10 cellular contexts compared by ENCODE assay signal in genomic region chr12:102197789-102198188, GRCh38. TPM values are rescaled to one million over a fixed set of nuclear protein-coding genes. Genes with fewer than 3 reads are reported as not detected.
DNase-seq lines count a peak whose midpoint lies in the region; ATAC-seq, FAIRE-seq and TF ChIP-seq lines count a peak whose summit lies in the region.
"Had no signal": no experiment of that assay in that cellular context is flagged by ENCODE, and none has a peak within 500 bp of the region (broad histone marks: within the 10 kb centered on the region; RNA-seq: fewer than 3 reads in every experiment).

Gene PMCH (minus strand): TSS chr12:102197833. CDS start chr12:102197770, 63 bp downstream.

- H3K27ac ChIP-seq in K562 (ENCODE audit: extremely low read depth, low read depth, low read length) (no peak within 1 kb of the TSS), right lobe of liver (no peak within 1 kb of the TSS)

- no peak for TF ChIP-seq RAD21 in K562 (CRISPR knock-in tag; conservative IDR thresholded peaks at IDR 0.05 in 1 of 2, IDR thresholded peaks at IDR 0.05 in 1 of 2)

- TF ChIP-seq CTCF in K562 (IDR thresholded peaks at IDR 0.05 in 2 of 3, conservative IDR thresholded peaks at IDR 0.05 in 1 of 3; ENCODE audit: insufficient read depth in 2 of 3, low read depth in 1 of 3, low read length in 3 of 3): no peak
- TF ChIP-seq CTCF in right lobe of liver (IDR thresholded peaks at IDR 0.05): no peak

- intact Hi-C loops in K562 (cut with micrococcal nuclease) (no loop called here), right lobe of liver (cut with DNase I) (no loop called here)

- no peak within 1 kb of the TSS for H3K4me3 ChIP-seq in K562
- no peak within 1 kb of the TSS for H3K4me3 ChIP-seq in right lobe of liver

- ATAC-seq in GM19452 (IDR thresholded peaks at IDR 0.05; ENCODE audit: unreplicated experiment) (peak; percentile 53), HG03108 (IDR thresholded peaks at IDR 0.05; ENCODE audit: unreplicated experiment) (peak; percentile 85), K562 (no peak), right lobe of liver (no peak)

- CTCF ChIA-PET in K562 (lab: Yijun Ruan, JAX; ENCODE audit: low intra/inter-chr PET ratio): no interaction called here

- no peak for TF ChIP-seq EP300 in K562 (IDR thresholded peaks at IDR 0.05; ENCODE audit: low read length)

- H3K36me3 ChIP-seq in K562 (ENCODE audit: control insufficient read depth, insufficient read depth, low read length) (peaks cover 13% of the 10 kb centered on the region; the same call in 2 of the 3 replicates), right lobe of liver (no peaks in the 10 kb centered on the region)

- H3K79me2 ChIP-seq in K562 (ENCODE audit: control insufficient read depth, insufficient read depth, low read length): no peaks in the 10 kb centered on the region

- H4K20me1 ChIP-seq in K562 (replicated peaks; ENCODE audit: control insufficient read depth, insufficient read depth, low read length): no peaks in the 10 kb centered on the region

- DNase-seq in Daoy (ENCODE audit: low read depth) (peak; percentile 21), K562 (ENCODE audit: extremely low read depth in 1 of 4, low spot score in 3 of 4) (peak in 1 of 4 experiments; percentile 16), NCI-H69 (lab: John Stamatoyannopoulos, UW) (no peak), right lobe of liver (no peak), NCI-H2227 (lab: John Stamatoyannopoulos, UW; ENCODE audit: unreplicated experiment) (no peak)
- no peak for DNase-seq in stimulated activated CD4-positive, alpha-beta T cell treated with anti-CD3 and anti-CD28 coated beads, Interleukin-4, amount 100 ng/mL, for 4 hours
- DNase-seq: activated CD4-positive, alpha-beta memory T cell treated with anti-CD3 and anti-CD28 coated beads, Interleukin-2, amount 10 ng/mL, durations not matched to agents 7 days and 5 days; stimulated activated naive CD4-positive, alpha-beta T cell had no signal

- no peaks in the 10 kb centered on the region for H3K9me3 ChIP-seq in K562 (replicated peaks; ENCODE audit: control insufficient read depth, insufficient read depth, low read depth, low read length)
- no peaks in the 10 kb centered on the region for H3K9me3 ChIP-seq in right lobe of liver

- H3K27me3 ChIP-seq in K562 (ENCODE audit: control insufficient read depth in 2 of 2, insufficient read depth in 2 of 2, low read length in 2 of 2) (no peaks in the 10 kb centered on the region), right lobe of liver (no peaks in the 10 kb centered on the region)

- no peak within 1 kb of the TSS for H3K4me2 ChIP-seq in K562 (ENCODE audit: insufficient read depth, low read length)

- no peaks in the 10 kb centered on the region for H3K9me1 ChIP-seq in K562 (ENCODE audit: control insufficient read depth, insufficient read depth, low read length)

- in situ Hi-C loops in K562 (cut with MboI): no loop called here

- H3K9ac ChIP-seq in K562 (ENCODE audit: insufficient read depth in 1 of 2, low read depth in 2 of 2, low read length in 2 of 2): no peak within 1 kb of the TSS

- TF ChIP-seq POLR2A in K562 (conservative IDR thresholded peaks at IDR 0.05) (no peak), right lobe of liver (IDR thresholded peaks at IDR 0.05) (no peak)

- 33% methylated on average over 1 of the region's 1 CpG for WGBS in K562 (ENCODE audit: insufficient coverage, low coverage, missing lambda C conversion rate)
- WGBS in right lobe of liver (ENCODE audit: insufficient coverage, low coverage, low lambda C conversion rate, missing lambda C conversion rate): 80% methylated on average over 1 of the region's 1 CpG

- no peak for FAIRE-seq in K562 (lab: Jason Lieb, UNC)

- H2AFZ ChIP-seq in K562 (ENCODE audit: low read depth, low read length): no peak within 1 kb of the TSS

- POLR2A ChIA-PET in K562 (lab: Yijun Ruan, JAX): no interaction called here

- BruUV-seq in K562 (replicated peaks; lab: Mats Ljungman, UMichigan): no TSS peak

- no peaks in the 10 kb centered on the region for H3K4me1 ChIP-seq in K562 (replicated peaks in 1 of 2; ENCODE audit: control insufficient read depth in 2 of 2, insufficient read depth in 2 of 2, low read length in 2 of 2)
- H3K4me1 ChIP-seq in right lobe of liver: no peaks in the 10 kb centered on the region

TF ChIP-seq in K562, 482 proteins besides CTCF, POLR2A, EP300 and RAD21:
- TF ChIP-seq SMARCE1 (IDR thresholded peaks at IDR 0.05): 0 out of 2 replicates have a peak, but pooled peaks have one; percentile 13
- TF ChIP-seq MAZ (CRISPR knock-in tag; conservative IDR thresholded peaks at IDR 0.05 in 1 of 2, IDR thresholded peaks at IDR 0.05 in 1 of 2): peak in 1 of 2 experiments; percentile 17; a peak in 1 of 4 replicates
- TF ChIP-seq ARID1B (IDR thresholded peaks at IDR 0.05): peak; percentile 73
- peak; percentile 69; the same call in 1 of the 2 replicates for TF ChIP-seq ATF3 (IDR thresholded peaks at IDR 0.05)
- no peak for TF ChIP-seq ATF3 (CRISPR knock-in tag; conservative IDR thresholded peaks at IDR 0.05)
- TF ChIP-seq SMAD2 (IDR thresholded peaks at IDR 0.05; ENCODE audit: low read depth, low read length): no peak
- TF ChIP-seq SMAD3 (CRISPR knock-in tag; conservative IDR thresholded peaks at IDR 0.05): no peak
- TF ChIP-seq SMARCA4 (IDR thresholded peaks at IDR 0.05): peak; percentile 61; the same call in 1 of the 2 replicates
- TF ChIP-seq ZNF280B (CRISPR knock-in tag; IDR thresholded peaks at IDR 0.05): no peak
- TF ChIP-seq DPF2 (IDR thresholded peaks at IDR 0.05): peak; percentile 29; the same call in 1 of the 2 replicates
- 0 out of 2 replicates have a peak, but pooled peaks have one; percentile 29 for TF ChIP-seq JUND (IDR thresholded peaks at IDR 0.05; ENCODE audit: borderline replicate concordance, low read depth, low read length)
- peak; percentile 52; the same call in 1 of the 3 replicates for TF ChIP-seq JUND (tag; IDR thresholded peaks at IDR 0.05; ENCODE audit: borderline replicate concordance, low read depth, low read length)
- no peak for TF ChIP-seq ELK1 (CRISPR knock-in tag; IDR thresholded peaks at IDR 0.05)
- TF ChIP-seq FOSL1 (tag; conservative IDR thresholded peaks at IDR 0.05): peak; percentile 62
- peak; percentile 62 for TF ChIP-seq MEIS2 (IDR thresholded peaks at IDR 0.05; ENCODE audit: partially characterized antibody)
- peak; percentile 76 for TF ChIP-seq SOX6 (IDR thresholded peaks at IDR 0.05)

RNA-seq across cellular contexts. Expression of gene PMCH, which starts in this region (rescaled TPM):
- total RNA-seq in Daoy (2014; rRNA removed; shearing (Covaris generic)): not detected in 2 replicates
- total RNA-seq in K562 (2011; cell fraction: chromatin; rRNA removed; ENCODE audit: low replicate concordance): not detected in 2 replicates
- total RNA-seq in K562 (2011; cell fraction: nucleolus; rRNA removed): not detected in 2 replicates
- total RNA-seq in K562 (2011; cell fraction: nucleoplasm; rRNA removed): not detected in 2 replicates
- total RNA-seq in K562 (2014; rRNA removed) (not detected in 2 replicates), K562 (2014; rRNA removed; fragmentation: Illumina TruSeq; extraction: Trizol) (not detected in 2 replicates), K562 (2015; rRNA removed; fragmentation: Illumina TruSeq; extraction: Trizol) (not detected in 2 replicates), K562 (2021) (not detected in 2 replicates), right lobe of liver (not detected)
- polyA plus RNA-seq in K562 (2011; rRNA removed) (not detected in 2 replicates), K562 (2014; fragmentation: Illumina TruSeq; extraction: Trizol) (not detected in 2 replicates), K562 (2014; fragmentation: Nextera tagmentation; extraction: Ambion mirVana) (under 1 TPM; 0.10 to 0.20 TPM), K562 (2014; rRNA removed) (not detected in 2 replicates)
- not detected in 2 replicates for polyA plus RNA-seq in K562 (2011; cell fraction: cytosol; rRNA removed)
- polyA plus RNA-seq in K562 (2011; cell fraction: nucleus; rRNA removed): not detected in 2 replicates
- polyA plus RNA-seq in K562 (2012): 0.30 TPM in 1 of 2 replicates, not detected in the other
- polyA minus RNA-seq in K562 (2011; rRNA and poly(A)+ RNA removed): not detected in 2 replicates
- polyA minus RNA-seq in K562 (2011; cell fraction: cytosol; rRNA and poly(A)+ RNA removed): not detected in 2 replicates
- polyA minus RNA-seq in K562 (2011; cell fraction: nucleus; rRNA and poly(A)+ RNA removed): not detected in 2 replicates

Comparison
In these comparisons a context has a peak if more than half of its experiments do, and no peak if none do; other contexts are left out.
1. Peak in DNase-seq in Daoy; RNA of the gene not detected or under 1 TPM.
2. ATAC-seq: peak in GM19452 (single experiment) and HG03108 (single experiment); none in K562 (single experiment) and right lobe of liver (0 of 4).